Comparison of ENCODE assay signal across 10 cellular contexts in genomic region chr14:68627050-68627867, GRCh38.
DNase-seq lines count a peak whose midpoint lies in the region; TF ChIP-seq lines count a peak whose summit lies in the region.
"Had no signal": no experiment of that assay in that cellular context is flagged by ENCODE, and none has a peak within 500 bp of the region (broad histone marks: within the 10 kb centered on the region; RNA-seq: fewer than 3 reads in every experiment).

No MANE protein-coding gene starts in this region.

- DNase-seq in M059J (ENCODE audit: low read depth) = peak; percentile 99
- peak; percentile 89 for DNase-seq in left kidney (ENCODE audit: low read depth, low spot score)
- DNase-seq in smooth muscle cell (lab: John Stamatoyannopoulos, UW; ENCODE audit: unreplicated experiment) = no peak
- no peak for DNase-seq in activated CD4-positive, CD25-positive, alpha-beta regulatory T cell (lab: John Stamatoyannopoulos, UW)
- DNase-seq in stimulated activated CD4-positive, alpha-beta T cell treated with anti-CD3 and anti-CD28 coated beads, Interleukin-1b, Interleukin-23, amount 100 ng/mL, for 48 hours = no peak
- no peak for DNase-seq in NCI-H2107 (lab: John Stamatoyannopoulos, UW)
- no peak for DNase-seq in NCI-H2081 (lab: John Stamatoyannopoulos, UW)

- peaks cover 19% of the 10 kb centered on the region for H3K4me1 ChIP-seq in smooth muscle cell (ENCODE audit: low read depth)

- H3K9me3 Mint-ChIP-seq in brain = peaks cover 0 to 5% (median 3%) of the 10 kb centered on the region in 5 experiments
- H3K9me3 Mint-ChIP-seq: WTC11 had no signal

- no peaks in the 10 kb centered on the region for H3K36me3 ChIP-seq in smooth muscle cell (ENCODE audit: low read depth)

- H3K9me3 ChIP-seq in smooth muscle cell (replicated peaks; ENCODE audit: low read depth) = no peaks in the 10 kb centered on the region

- peaks cover 86% of the 10 kb centered on the region for H3K4me1 Mint-ChIP-seq in brain

- H3K27me3 ChIP-seq in smooth muscle cell (ENCODE audit: low read depth) = no peaks in the 10 kb centered on the region

- H3K4me3 ChIP-seq in smooth muscle cell = no peak overlapping the region

- peaks cover 5% of the 10 kb centered on the region for H3F3A ChIP-seq in smooth muscle cell (ENCODE audit: low read depth)

- WGBS in smooth muscle cell (ENCODE audit: low lambda C conversion rate) = 45% methylated on average over 6 of the region's 6 CpGs

- peak overlapping the region; percentile 88 for H3K4me2 ChIP-seq in smooth muscle cell

- peak overlapping the region; percentile 72 for H3K9ac ChIP-seq in smooth muscle cell (ENCODE audit: low read depth)

- no peaks in the 10 kb centered on the region for H3K79me2 ChIP-seq in smooth muscle cell (ENCODE audit: low read depth)

- peak overlapping the region; percentile 90 for H3K27ac ChIP-seq in smooth muscle cell (ENCODE audit: low read depth)

- no peaks in the 10 kb centered on the region for H3K27me3 Mint-ChIP-seq in brain
- H3K27me3 Mint-ChIP-seq: activated naive CD8-positive, alpha-beta T cell treated with anti-CD3 and anti-CD28 coated beads for 36 hours had no signal

- H2AFZ ChIP-seq in smooth muscle cell (ENCODE audit: low read depth) = peak overlapping the region; percentile 80

- H3K27ac Mint-ChIP-seq in brain = peak overlapping the region in 4 of 5 experiments; percentile 1 to 85 (median 78)
- H3K27ac Mint-ChIP-seq: activated naive CD8-positive, alpha-beta T cell treated with anti-CD3 and anti-CD28 coated beads for 36 hours; WTC11 had no signal

- no peaks in the 10 kb centered on the region for H3K36me3 Mint-ChIP-seq in brain
- H3K36me3 Mint-ChIP-seq: activated naive CD8-positive, alpha-beta T cell treated with anti-CD3 and anti-CD28 coated beads for 36 hours; WTC11 had no signal

- no peaks in the 10 kb centered on the region for H4K20me1 ChIP-seq in smooth muscle cell (ENCODE audit: low read depth)

- H3K4me3 Mint-ChIP-seq in brain = peak overlapping the region in 1 of 5 experiments; percentile 0

- TF ChIP-seq CTCF in brain (conservative IDR thresholded peaks at IDR 0.05) = no peak
- TF ChIP-seq CTCF in smooth muscle cell (IDR thresholded peaks at IDR 0.05; ENCODE audit: borderline replicate concordance, insufficient read depth, poor library complexity, severe bottlenecking) = no peak

Comparison
In these comparisons a context has a peak if more than half of its experiments do, and no peak if none do; other contexts are left out.
1. DNase-seq: peak in M059J (single experiment) and left kidney (single experiment); none in smooth muscle cell (single experiment), activated CD4-positive, CD25-positive, alpha-beta regulatory T cell (0 of 4), stimulated activated CD4-positive, alpha-beta T cell treated with anti-CD3 and anti-CD28 coated beads, Interleukin-1b, Interleukin-23, amount 100 ng/mL, for 48 hours (single experiment), NCI-H2107 (single experiment) and NCI-H2081 (0 of 2).